ENCODE assay signal across 19 cellular contexts in the genomic region with DNA sequence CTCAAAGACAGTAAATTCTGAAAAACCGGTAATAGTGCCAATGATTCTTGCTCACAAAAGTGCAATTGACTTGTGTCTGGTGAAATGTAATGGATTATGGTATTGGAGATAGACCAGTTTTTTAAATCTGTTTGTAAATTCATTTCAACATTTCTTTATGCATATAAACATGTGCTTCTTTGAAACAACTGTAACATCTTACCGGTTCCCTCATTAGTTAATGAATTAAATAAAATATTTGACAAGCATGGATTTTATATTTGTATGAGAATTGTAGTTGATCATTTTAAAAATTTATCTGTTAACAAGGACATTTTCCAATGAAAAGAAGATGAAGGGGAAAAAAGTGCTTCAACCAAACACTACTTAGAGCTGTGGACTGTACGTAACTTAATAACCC.
"Had no signal": no experiment of that assay in that cellular context is flagged by ENCODE, and none has a peak within 500 bp of the region (broad histone marks: within the 10 kb centered on the region; RNA-seq: fewer than 3 reads in every experiment).

No MANE protein-coding gene starts in this region.

- H3K36me3 ChIP-seq: stomach, suprapubic skin, thoracic aorta, thyroid gland, tibial artery, tibial nerve, transverse colon, upper lobe of left lung, upper lobe of right lung, uterus, vagina had no signal

- H3K4me3 Mint-ChIP-seq: stimulated activated effector memory CD8-positive, alpha-beta T cell treated with anti-CD3 and anti-CD28 coated beads, Interleukin-12 subunit alpha, Interleukin-12 subunit beta, amount 100 ng/mL, for 72 hours; stimulated activated memory B cell treated with anti-CD40 and anti-IgM and Interleukin-4, amounts not matched to agents 10 μg/mL and 1 μg/mL and 100 μg/mL, for 72 hours; stimulated activated naive B cell treated with anti-CD40 and anti-IgM and Interleukin-4, amounts not matched to agents 10 μg/mL and 1 μg/mL and 100 μg/mL, for 72 hours; stimulated activated naive CD8-positive, alpha-beta T cell treated with anti-CD3 and anti-CD28 coated beads, Interleukin-15, amount 100 ng/mL, for 72 hours; stimulated activated naive CD8-positive, alpha-beta T cell treated with anti-CD3 and anti-CD28 coated beads, Interleukin-15, Interleukin-2, amounts not matched to agents 100 ng/mL and 50 ng/mL, for 24 hours; type B pancreatic cell had no signal

- H3K9me3 ChIP-seq: stomach, suprapubic skin, testis, thoracic aorta, thyroid gland, tibial artery, transverse colon, upper lobe of left lung, upper lobe of right lung, uterus, vagina had no signal

- H3K36me3 Mint-ChIP-seq: stimulated activated effector memory CD8-positive, alpha-beta T cell treated with anti-CD3 and anti-CD28 coated beads, Interleukin-12 subunit alpha, Interleukin-12 subunit beta, amount 100 ng/mL, for 72 hours; stimulated activated memory B cell treated with anti-CD40 and anti-IgM and Interleukin-4, amounts not matched to agents 10 μg/mL and 1 μg/mL and 100 μg/mL, for 72 hours; stimulated activated naive B cell treated with anti-CD40 and anti-IgM and Interleukin-4, amounts not matched to agents 10 μg/mL and 1 μg/mL and 100 μg/mL, for 72 hours; type B pancreatic cell had no signal

- H3K27ac Mint-ChIP-seq: stimulated activated effector memory CD8-positive, alpha-beta T cell treated with anti-CD3 and anti-CD28 coated beads, Interleukin-12 subunit alpha, Interleukin-12 subunit beta, amount 100 ng/mL, for 72 hours; stimulated activated naive B cell treated with anti-CD40 and anti-IgM and Interleukin-4, amounts not matched to agents 10 μg/mL and 1 μg/mL and 100 μg/mL, for 72 hours; stimulated activated naive CD8-positive, alpha-beta T cell treated with anti-CD3 and anti-CD28 coated beads, Interleukin-15, amount 100 ng/mL, for 72 hours; stimulated activated naive CD8-positive, alpha-beta T cell treated with anti-CD3 and anti-CD28 coated beads, Interleukin-15, Interleukin-2, amounts not matched to agents 100 ng/mL and 50 ng/mL, for 24 hours; type B pancreatic cell had no signal

- H3K27ac ChIP-seq: stomach, suprapubic skin, testis, thoracic aorta, thyroid gland, tibial artery, tibial nerve, transverse colon, upper lobe of left lung, upper lobe of right lung, uterus, vagina had no signal

- H3K9me3 Mint-ChIP-seq: stimulated activated effector memory CD8-positive, alpha-beta T cell treated with anti-CD3 and anti-CD28 coated beads, Interleukin-12 subunit alpha, Interleukin-12 subunit beta, amount 100 ng/mL, for 72 hours; stimulated activated memory B cell treated with anti-CD40 and anti-IgM and Interleukin-4, amounts not matched to agents 10 μg/mL and 1 μg/mL and 100 μg/mL, for 72 hours; stimulated activated naive B cell treated with anti-CD40 and anti-IgM and Interleukin-4, amounts not matched to agents 10 μg/mL and 1 μg/mL and 100 μg/mL, for 72 hours; stimulated activated naive CD8-positive, alpha-beta T cell treated with anti-CD3 and anti-CD28 coated beads, Interleukin-15, amount 100 ng/mL, for 72 hours; stimulated activated naive CD8-positive, alpha-beta T cell treated with anti-CD3 and anti-CD28 coated beads, Interleukin-15, Interleukin-2, amounts not matched to agents 100 ng/mL and 50 ng/mL, for 24 hours; type B pancreatic cell had no signal

- H3K4me1 ChIP-seq: stomach, suprapubic skin, testis, thyroid gland, tibial artery, tibial nerve, transverse colon, upper lobe of left lung, upper lobe of right lung, uterus, vagina had no signal

- ATAC-seq: stimulated activated effector memory CD8-positive, alpha-beta T cell treated with anti-CD3 and anti-CD28 coated beads, Interleukin-12 subunit alpha, Interleukin-12 subunit beta, amount 100 ng/mL, for 72 hours; stimulated activated memory B cell treated with anti-CD40 and anti-IgM and Interleukin-4, amounts not matched to agents 10 μg/mL and 1 μg/mL and 100 μg/mL, for 72 hours; stimulated activated naive B cell treated with anti-CD40 and anti-IgM and Interleukin-4, amounts not matched to agents 10 μg/mL and 1 μg/mL and 100 μg/mL, for 72 hours; stimulated activated naive CD8-positive, alpha-beta T cell treated with anti-CD3 and anti-CD28 coated beads, Interleukin-15, amount 100 ng/mL, for 72 hours; stimulated activated naive CD8-positive, alpha-beta T cell treated with anti-CD3 and anti-CD28 coated beads, Interleukin-15, Interleukin-2, amounts not matched to agents 100 U/mL and 50 U/mL, for 24 hours; upper lobe of right lung had no signal

- H3K27me3 Mint-ChIP-seq: stimulated activated memory B cell treated with anti-CD40 and anti-IgM and Interleukin-4, amounts not matched to agents 10 μg/mL and 1 μg/mL and 100 μg/mL, for 72 hours; stimulated activated naive B cell treated with anti-CD40 and anti-IgM and Interleukin-4, amounts not matched to agents 10 μg/mL and 1 μg/mL and 100 μg/mL, for 72 hours; stimulated activated naive CD8-positive, alpha-beta T cell treated with anti-CD3 and anti-CD28 coated beads, Interleukin-15, amount 100 ng/mL, for 72 hours; stimulated activated naive CD8-positive, alpha-beta T cell treated with anti-CD3 and anti-CD28 coated beads, Interleukin-15, Interleukin-2, amounts not matched to agents 100 ng/mL and 50 ng/mL, for 24 hours had no signal

- H3K4me1 Mint-ChIP-seq: stimulated activated effector memory CD8-positive, alpha-beta T cell treated with anti-CD3 and anti-CD28 coated beads, Interleukin-12 subunit alpha, Interleukin-12 subunit beta, amount 100 ng/mL, for 72 hours; stimulated activated naive CD8-positive, alpha-beta T cell treated with anti-CD3 and anti-CD28 coated beads, Interleukin-15, amount 100 ng/mL, for 72 hours had no signal

- H3K4me3 ChIP-seq: stomach, suprapubic skin, testis, thoracic aorta, thyroid gland, tibial artery, tibial nerve, transverse colon, upper lobe of left lung, upper lobe of right lung, uterus, vagina had no signal
